ENCODE assay signal across 11 cellular contexts in genomic region chr17:60089097-60089844, GRCh38. TPM values are rescaled to one million over a fixed set of nuclear protein-coding genes. Genes with fewer than 3 reads are reported as not detected.
DNase-seq lines count a peak whose midpoint lies in the region; ATAC-seq and TF ChIP-seq lines count a peak whose summit lies in the region.
"Had no signal": no experiment of that assay in that cellular context is flagged by ENCODE, and none has a peak within 500 bp of the region (broad histone marks: within the 10 kb centered on the region; RNA-seq: fewer than 3 reads in every experiment).

No MANE protein-coding gene starts in this region.

- H3K4me2 ChIP-seq in OCI-LY3 (ENCODE audit: low read length): peak overlapping the region; percentile 78

- 69 to 72% methylated on average over 4 of the region's 4 CpGs for WGBS in transverse colon (ENCODE audit: low coverage in 1 of 2), 2 donors

- peak overlapping the region; percentile 75 for H3K9ac ChIP-seq in OCI-LY3 (ENCODE audit: low read length)
- H3K9ac ChIP-seq: parathyroid adenoma had no signal

- DNase-seq in CD14-positive monocyte (ENCODE audit: low spot score) (no peak), sciatic nerve (ENCODE audit: low spot score) (no peak), kidney tubule cell (ENCODE audit: low spot score) (no peak), transverse colon (no peak), putamen (ENCODE audit: low spot score) (no peak)
- DNase-seq: left cardiac atrium, T-helper 2 cell had no signal

- H3K4me3 ChIP-seq in OCI-LY3 (ENCODE audit: low read length): peak overlapping the region; percentile 61
- H3K4me3 ChIP-seq in transverse colon: no peak overlapping the region

- H3K36me3 ChIP-seq in OCI-LY3 (replicated peaks; ENCODE audit: low read depth, low read length): no peaks in the 10 kb centered on the region
- H3K36me3 ChIP-seq in transverse colon: no peaks in the 10 kb centered on the region

- peaks cover 2 to 21% (median 13%) of the 10 kb centered on the region in 7 donors for H3K9me3 Mint-ChIP-seq in CD14-positive monocyte

- ATAC-seq in GM19351 (IDR thresholded peaks at IDR 0.05; ENCODE audit: unreplicated experiment) (peak; percentile 70), HG02981 (IDR thresholded peaks at IDR 0.05; ENCODE audit: unreplicated experiment) (peak; percentile 61), sciatic nerve (no peak)

- no peak overlapping the region for H2AFZ ChIP-seq in OCI-LY3 (ENCODE audit: low read depth, low read length)
- H2AFZ ChIP-seq: parathyroid adenoma had no signal

- TF ChIP-seq POLR2A in transverse colon (IDR thresholded peaks at IDR 0.05): no peak

- peaks cover 0 to 7% of the 10 kb centered on the region in 2 donors for H3K36me3 Mint-ChIP-seq in CD14-positive monocyte

- H3K79me2 ChIP-seq in OCI-LY3 (ENCODE audit: low read length): no peaks in the 10 kb centered on the region
- H3K79me2 ChIP-seq: parathyroid adenoma had no signal

- in situ Hi-C loops in transverse colon (cut with MboI; ENCODE audit: low pct_ligation_motif_present in 1 of 4, low pct_unique_long_range_greater_than_20kb in 1 of 4, low sequenced_read_pairs in 3 of 4): loop anchor here in 1 of 4 donors (25.0 kb wide), 1 partner anchor 177 kb away; no protein-coding TSS in a partner anchor

- H3K27ac ChIP-seq in OCI-LY3 (ENCODE audit: low read length) (peak overlapping the region; percentile 99), transverse colon (no peak overlapping the region)
- H3K27ac ChIP-seq: parathyroid adenoma had no signal

- H3K9me3 ChIP-seq in OCI-LY3 (ENCODE audit: insufficient read depth, low read length) (no peaks in the 10 kb centered on the region), transverse colon (no peaks in the 10 kb centered on the region)

- peaks cover 0 to 7% (median 0%) of the 10 kb centered on the region in 3 donors for H3K27me3 Mint-ChIP-seq in CD14-positive monocyte (ENCODE audit: low read depth in 3 of 3)

- H3K27ac Mint-ChIP-seq in CD14-positive monocyte: peak overlapping the region in 5 of 7 donors; percentile 12 to 75 (median 55)

- H3K4me3 Mint-ChIP-seq in CD14-positive monocyte: peak overlapping the region in 1 of 2 donors; percentile 48

- intact Hi-C loops in CD14-positive monocyte (cut with micrococcal nuclease) (no loop called here), sciatic nerve (cut with DNase I) (no loop called here), transverse colon (cut with DNase I; ENCODE audit: low total_unique reads) (no loop called here)

- no peak for TF ChIP-seq EP300 in transverse colon (IDR thresholded peaks at IDR 0.05; ENCODE audit: low read depth)

- peaks cover 76% of the 10 kb centered on the region for H3K4me1 ChIP-seq in OCI-LY3 (ENCODE audit: low read length)
- peaks cover 0 to 30% (median 0%) of the 10 kb centered on the region in 4 donors for H3K4me1 ChIP-seq in transverse colon
- H3K4me1 ChIP-seq: parathyroid adenoma had no signal

- no peaks in the 10 kb centered on the region for H4K20me1 ChIP-seq in OCI-LY3 (ENCODE audit: insufficient read depth, low read length)

- H3K27me3 ChIP-seq in OCI-LY3 (ENCODE audit: low read depth, low read length) (no peaks in the 10 kb centered on the region), transverse colon (no peaks in the 10 kb centered on the region)

- TF ChIP-seq CTCF in CD14-positive monocyte (IDR thresholded peaks at IDR 0.05): no peak
- TF ChIP-seq CTCF in OCI-LY3 (IDR thresholded peaks at IDR 0.05; ENCODE audit: low read depth, low read length): no peak
- TF ChIP-seq CTCF in transverse colon (IDR thresholded peaks at IDR 0.05): no peak

- H3K4me1 Mint-ChIP-seq in CD14-positive monocyte: peaks cover 62% of the 10 kb centered on the region

RNA-seq across cellular contexts. Expression of gene HEATR6, which starts 10.6 kb away (rescaled TPM):
- polyA plus RNA-seq in CD14-positive monocyte: 1 to 10 TPM; 4.6 to 7.1 TPM
- total RNA-seq in sciatic nerve: 21.0 TPM
- 10 to 100 TPM in 2 of 4 donors, 1 to 10 TPM in 2; 2.6 to 11.3 (median 8.1) TPM for total RNA-seq in transverse colon
